15 cellular contexts compared by ENCODE assay signal in genomic region chr10:33129987-33130386, GRCh38.
DNase-seq lines count a peak whose midpoint lies in the region; ATAC-seq and TF ChIP-seq lines count a peak whose summit lies in the region.
"Had no signal": no experiment of that assay in that cellular context is flagged by ENCODE, and none has a peak within 500 bp of the region (broad histone marks: within the 10 kb centered on the region; RNA-seq: fewer than 3 reads in every experiment).

No MANE protein-coding gene starts in this region.

- no peaks in the 10 kb centered on the region for H3K27me3 ChIP-seq in SK-N-SH (ENCODE audit: insufficient read depth)

- H3K4me3 ChIP-seq in SK-N-SH (ENCODE audit: low read depth in 2 of 2, low read length in 1 of 2) (no peak overlapping the region), skin epidermis (no peak overlapping the region)
- H3K4me3 ChIP-seq: coronary artery had no signal

- no peak; a peak in 1 of 4 replicates for TF ChIP-seq EP300 in SK-N-SH (IDR thresholded peaks at IDR 0.05; ENCODE audit: borderline replicate concordance in 1 of 2, low read depth in 1 of 2, low read length in 1 of 2)

- peaks cover 10% of the 10 kb centered on the region for H3K9me3 Mint-ChIP-seq in activated T-cell treated with anti-CD3 and anti-CD28 coated beads, Interleukin-2, amount 50 U/mL, for 24 hours
- H3K9me3 Mint-ChIP-seq: memory B cell had no signal

- no peak for DNase-seq in activated T-cell treated with anti-CD3 and anti-CD28 coated beads, Interleukin-2, amount 50 U/mL, for 24 hours
- DNase-seq in activated T-cell treated with anti-CD3 and anti-CD28 coated beads for 4 hours (no peak), SK-N-SH (no peak), fibroblast of peridontal ligament (ENCODE audit: extremely low read depth) (peak; percentile 83)
- DNase-seq in stimulated activated CD4-positive, alpha-beta T cell treated with anti-CD3 and anti-CD28 coated beads, Interleukin-4, amount 100 ng/mL, for 4 hours: no peak
- no peak for DNase-seq in activated T-cell treated with anti-CD3 and anti-CD28 coated beads, Interleukin-2, amount 50 U/mL, for 1 hour
- DNase-seq: AML-193, NCI-H510A treated with DMSO at 0.1 percent for 48 hours, SHP77 treated with DMSO at 0.1 percent for 48 hours, WERI-Rb-1 had no signal

- peaks cover 3 to 38% of the 10 kb centered on the region in 2 experiments; a peak in 3 of 4 replicates for H3K4me1 ChIP-seq in SK-N-SH (ENCODE audit: control insufficient read depth in 1 of 2, insufficient read depth in 2 of 2, low read depth in 1 of 2, low read length in 1 of 2)

- peak overlapping the region; percentile 18; the same call in 1 of the 2 replicates for H3K4me2 ChIP-seq in SK-N-SH

- H4K20me1 ChIP-seq in SK-N-SH (ENCODE audit: insufficient read depth): no peaks in the 10 kb centered on the region

- H3K27ac ChIP-seq in SK-N-SH (ENCODE audit: low read depth in 2 of 2, low read length in 1 of 2) (peak overlapping the region; percentile 25 to 85; a peak in 3 of 4 replicates), skin epidermis (peak overlapping the region in 12 of 21 experiments; percentile 2 to 82 (median 40))
- H3K27ac ChIP-seq: HL-60, WERI-Rb-1 had no signal

- H3K9me2 ChIP-seq in SK-N-SH: no peaks in the 10 kb centered on the region

- H2AFZ ChIP-seq in SK-N-SH (ENCODE audit: low read depth): no peak overlapping the region

- no peaks in the 10 kb centered on the region for H3K36me3 ChIP-seq in SK-N-SH (replicated peaks in 1 of 2; ENCODE audit: control insufficient read depth in 1 of 2, insufficient read depth in 2 of 2, low read length in 1 of 2)
- H3K36me3 ChIP-seq: WERI-Rb-1 had no signal

- peaks cover 33% of the 10 kb centered on the region for H3F3A ChIP-seq in SK-N-SH (replicated peaks; ENCODE audit: insufficient read depth)

- TF ChIP-seq RAD21 in SK-N-SH (IDR thresholded peaks at IDR 0.05; ENCODE audit: low read length): no peak

- 88% methylated on average over 5 of the region's 5 CpGs for WGBS in SK-N-SH (ENCODE audit: low lambda C conversion rate)

- TF ChIP-seq CTCF in SK-N-SH (IDR thresholded peaks at IDR 0.05): no peak

- peak overlapping the region; percentile 61 for H3K27ac Mint-ChIP-seq in activated T-cell treated with anti-CD3 and anti-CD28 coated beads, Interleukin-2, amount 50 U/mL, for 24 hours

- peaks cover 5% of the 10 kb centered on the region for H3K36me3 Mint-ChIP-seq in activated T-cell treated with anti-CD3 and anti-CD28 coated beads, Interleukin-2, amount 50 U/mL, for 24 hours (ENCODE audit: low read depth)

- H3K4me1 Mint-ChIP-seq in activated T-cell treated with anti-CD3 and anti-CD28 coated beads, Interleukin-2, amount 50 U/mL, for 24 hours (ENCODE audit: low read depth): peaks cover 87% of the 10 kb centered on the region

- H3K27me3 Mint-ChIP-seq in activated T-cell treated with anti-CD3 and anti-CD28 coated beads, Interleukin-2, amount 50 U/mL, for 24 hours: no peaks in the 10 kb centered on the region
- H3K27me3 Mint-ChIP-seq: memory B cell had no signal

- no peaks in the 10 kb centered on the region for H3K79me2 ChIP-seq in SK-N-SH (ENCODE audit: insufficient read depth)

- H3K4me3 Mint-ChIP-seq in activated T-cell treated with anti-CD3 and anti-CD28 coated beads, Interleukin-2, amount 50 U/mL, for 24 hours: no peak overlapping the region
- H3K4me3 Mint-ChIP-seq: memory B cell had no signal

- CTCF ChIA-PET in SK-N-SH (lab: Yijun Ruan, JAX): interaction anchor here (1.4 to 3.2 kb wide), 2 partner anchors 11 to 14 kb away, joined by 3 to 12 read pairs; no protein-coding TSS in a partner anchor

- POLR2A ChIA-PET in SK-N-SH (lab: Yijun Ruan, JAX): no interaction called here

- ATAC-seq in GM19397 (IDR thresholded peaks at IDR 0.05; ENCODE audit: unreplicated experiment): no peak

- peak overlapping the region; percentile 10; the same call in 1 of the 2 replicates for H3K9ac ChIP-seq in SK-N-SH

- no peaks in the 10 kb centered on the region for H3K9me3 ChIP-seq in SK-N-SH

TF ChIP-seq in SK-N-SH, 30 proteins besides CTCF, POLR2A, EP300 and RAD21:
- TF ChIP-seq PBX3 (IDR thresholded peaks at IDR 0.05) (no peak), NFIC (IDR thresholded peaks at IDR 0.05; ENCODE audit: borderline replicate concordance) (no peak), TEAD4 (IDR thresholded peaks at IDR 0.05; ENCODE audit: borderline replicate concordance, insufficient read depth) (no peak), SMC3 (IDR thresholded peaks at IDR 0.05; ENCODE audit: low read depth, low read length) (no peak), JUND (IDR thresholded peaks at IDR 0.05) (no peak), NRF1 (IDR thresholded peaks at IDR 0.05; ENCODE audit: low read depth, low read length) (no peak), USF2 (IDR thresholded peaks at IDR 0.05; ENCODE audit: borderline replicate concordance, low read depth, low read length) (no peak), IRF3 (IDR thresholded peaks at IDR 0.05; ENCODE audit: low read depth, low read length) (no peak)
